ENCODE assay signal across 8 cellular contexts in the genomic region with DNA sequence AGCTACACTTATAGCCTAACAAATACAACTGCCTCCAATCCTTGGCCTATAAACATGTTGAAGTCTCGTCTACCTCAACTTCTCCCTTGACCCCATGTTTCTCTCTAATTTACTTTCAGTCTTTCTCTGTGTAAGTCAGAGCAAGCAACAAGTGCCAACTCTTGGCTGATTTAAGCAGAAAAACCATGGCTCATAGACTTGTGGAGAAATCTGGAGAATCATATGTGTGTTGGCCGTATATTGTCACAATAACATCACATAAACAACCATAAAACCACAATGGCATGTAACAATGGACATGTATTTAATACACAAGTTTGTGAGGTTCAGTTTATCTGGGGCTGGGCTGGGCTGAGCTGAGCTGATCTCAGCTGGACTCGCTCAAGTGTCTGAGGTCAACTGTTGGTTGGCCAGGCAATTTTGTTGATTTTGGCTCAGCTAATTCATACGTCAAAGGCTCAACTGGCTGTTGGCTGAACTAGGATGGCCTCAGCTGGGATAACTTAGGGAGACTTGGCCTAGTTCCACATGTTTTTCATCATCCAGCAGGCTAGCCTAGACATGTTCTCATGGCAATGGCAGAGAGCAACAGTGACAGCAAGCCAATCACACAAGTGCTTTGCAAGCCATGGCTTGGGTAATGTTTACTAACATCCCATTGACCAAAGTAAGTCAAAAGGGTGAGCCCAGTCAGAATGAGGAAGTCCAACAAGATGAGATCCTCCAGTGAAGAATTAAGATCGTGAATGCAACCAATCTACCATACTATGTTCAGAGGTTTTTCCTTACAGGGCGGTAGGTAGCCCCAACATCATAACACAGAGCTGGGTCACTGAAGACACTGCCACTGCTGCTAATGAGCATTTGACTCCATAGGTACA. TPM values are rescaled to one million over a fixed set of nuclear protein-coding genes. Genes with fewer than 3 reads are reported as not detected.
A peak's percentile ranks its signal among the peaks of the same experiment; 100 is the strongest.
DNase-seq lines count a peak whose midpoint lies in the region; ATAC-seq and TF ChIP-seq lines count a peak whose summit lies in the region.

No MANE protein-coding gene starts in this region.

- H3K9me3 Mint-ChIP-seq in type B pancreatic cell, result peaks cover 8% of the 10 kb centered on the region
- no peaks in the 10 kb centered on the region for H3K9me3 Mint-ChIP-seq in T-helper 2 cell treated with Interferon-gamma antibody and Interleukin-4, amounts not matched to agents 5 μg/mL and 100 μg/mL, for 36 hours
- H3K9me3 Mint-ChIP-seq in endodermal cell, result peaks cover 4% of the 10 kb centered on the region

- H3K36me3 Mint-ChIP-seq in type B pancreatic cell, result no peaks in the 10 kb centered on the region
- no peaks in the 10 kb centered on the region for H3K36me3 Mint-ChIP-seq in T-helper 2 cell treated with Interferon-gamma antibody and Interleukin-4, amounts not matched to agents 5 μg/mL and 100 μg/mL, for 36 hours (ENCODE audit: low read depth)
- H3K36me3 Mint-ChIP-seq in endodermal cell (ENCODE audit: low read depth), result no peaks in the 10 kb centered on the region

- H3K4me1 ChIP-seq in breast epithelium, result peaks cover 0 to 10% of the 10 kb centered on the region in 2 donors
- no peaks in the 10 kb centered on the region for H3K4me1 ChIP-seq in endodermal cell (ENCODE audit: control insufficient read depth, insufficient read depth, low read length)

- no peak for TF ChIP-seq CTCF in breast epithelium (IDR thresholded peaks at IDR 0.05)
- no peak for TF ChIP-seq CTCF in type B pancreatic cell (conservative IDR thresholded peaks at IDR 0.05)
- no peak for TF ChIP-seq CTCF in GM20000 (IDR thresholded peaks at IDR 0.05; ENCODE audit: extremely low read depth, missing control alignments)
- TF ChIP-seq CTCF in endodermal cell (conservative IDR thresholded peaks at IDR 0.05), result no peak

- DNase-seq in Daoy (ENCODE audit: low read depth), result peak; percentile 87
- DNase-seq in NCI-H2227 treated with DMSO at 0.1 percent for 48 hours (lab: John Stamatoyannopoulos, UW), result peak; percentile 20
- peak; percentile 67 to 90 for DNase-seq in breast epithelium (ENCODE audit: low spot score in 2 of 2)
- DNase-seq in left lobe of liver (ENCODE audit: low spot score), result peak; percentile 93
- no peak for DNase-seq in type B pancreatic cell (ENCODE audit: extremely low spot score, unreplicated experiment)
- no peak for DNase-seq in T-helper 2 cell treated with Interferon-gamma antibody and Interleukin-4, amounts not matched to agents 5 μg/mL and 100 μg/mL, for 36 hours (ENCODE audit: low spot score)
- DNase-seq in GM20000 (ENCODE audit: low spot score), result no peak
- no peak for DNase-seq in endodermal cell

- H3K4me3 Mint-ChIP-seq in type B pancreatic cell, result peak overlapping the region; percentile 30
- H3K4me3 Mint-ChIP-seq in T-helper 2 cell treated with Interferon-gamma antibody and Interleukin-4, amounts not matched to agents 5 μg/mL and 100 μg/mL, for 36 hours, result no peak overlapping the region
- no peak overlapping the region for H3K4me3 Mint-ChIP-seq in endodermal cell

- H3K27ac ChIP-seq in breast epithelium, result peak overlapping the region; percentile 90 to 95
- H3K27ac ChIP-seq in endodermal cell (ENCODE audit: low read depth, low read length), result no peak overlapping the region

- H3K27me3 ChIP-seq in breast epithelium, result no peaks in the 10 kb centered on the region
- peaks cover 13% of the 10 kb centered on the region for H3K27me3 ChIP-seq in endodermal cell (ENCODE audit: control insufficient read depth, insufficient read depth, low read length, poor library complexity, severe bottlenecking)

- peak overlapping the region in 1 of 3 donors; percentile 13 for H3K4me3 ChIP-seq in breast epithelium
- no peak overlapping the region for H3K4me3 ChIP-seq in endodermal cell (ENCODE audit: low read length)

- intact Hi-C loops in breast epithelium (cut with DNase I; ENCODE audit: low total_unique reads), result no loop called here

- peak; percentile 24 for TF ChIP-seq POLR2A in breast epithelium (IDR thresholded peaks at IDR 0.05)

- ATAC-seq in left lobe of liver, result peak; percentile 91

- H3K27ac Mint-ChIP-seq in type B pancreatic cell (peak overlapping the region; percentile 97), endodermal cell (no peak overlapping the region)
- H3K27ac Mint-ChIP-seq in T-helper 2 cell treated with Interferon-gamma antibody and Interleukin-4, amounts not matched to agents 5 μg/mL and 100 μg/mL, for 36 hours, result no peak overlapping the region

- H3K27me3 Mint-ChIP-seq in type B pancreatic cell (no peaks in the 10 kb centered on the region), endodermal cell (ENCODE audit: insufficient read depth) (peaks cover 26% of the 10 kb centered on the region)
- no peaks in the 10 kb centered on the region for H3K27me3 Mint-ChIP-seq in T-helper 2 cell treated with Interferon-gamma antibody and Interleukin-4, amounts not matched to agents 5 μg/mL and 100 μg/mL, for 36 hours (ENCODE audit: low read depth)

- H3K36me3 ChIP-seq in breast epithelium (no peaks in the 10 kb centered on the region), endodermal cell (ENCODE audit: control insufficient read depth, insufficient read depth, low read length) (no peaks in the 10 kb centered on the region)

- WGBS in endodermal cell (ENCODE audit: insufficient coverage in 1 of 2, insufficient read length in 1 of 2), 2 experiments, result 87 to 95% methylated on average over 5 to 6 of the region's 6 CpGs

- H3K9me3 ChIP-seq in breast epithelium (no peaks in the 10 kb centered on the region), endodermal cell (ENCODE audit: control insufficient read depth, low read length) (no peaks in the 10 kb centered on the region)

- H3K4me1 Mint-ChIP-seq in type B pancreatic cell (ENCODE audit: unreplicated experiment), result peaks cover 43% of the 10 kb centered on the region
- H3K4me1 Mint-ChIP-seq in T-helper 2 cell treated with Interferon-gamma antibody and Interleukin-4, amounts not matched to agents 5 μg/mL and 100 μg/mL, for 36 hours (ENCODE audit: low read depth), result peaks cover 12% of the 10 kb centered on the region
- H3K4me1 Mint-ChIP-seq in endodermal cell, result no peaks in the 10 kb centered on the region

- H3K9ac ChIP-seq in endodermal cell (ENCODE audit: extremely low read depth, low read length, poor library complexity, severe bottlenecking), result no peak overlapping the region

RNA-seq across cellular contexts. Expression of a gene that starts 12.9 kb away (rescaled TPM):
- 6.1 and 7.7 TPM in 2 replicates for total RNA-seq in Daoy (2014; rRNA removed; shearing (Covaris generic))
- total RNA-seq in breast epithelium (10 to 100 TPM in 1 of 3 donors, 1 to 10 TPM in 2; 5.8 to 12.4 (median 8.8) TPM), left lobe of liver (2.1 TPM), type B pancreatic cell (ENCODE audit: low replicate concordance) (13.6 and 14.1 TPM in 2 replicates), endodermal cell (10 to 100 TPM; 13.8 to 20.1 TPM)
- 13.9 TPM for polyA plus RNA-seq in endodermal cell (2013, experiment 1 of 2)
- 13.1 TPM for polyA plus RNA-seq in endodermal cell (2013, experiment 2 of 2)

RNA-seq across cellular contexts. Expression of a gene that starts 13.3 kb away (rescaled TPM):
- total RNA-seq in Daoy (2014; rRNA removed; shearing (Covaris generic)), result 0.12 and 0.40 TPM in 2 replicates
- 1 to 10 TPM in 1 of 3 donors, under 1 TPM in 1, not detected in 1; 0.66 to 1.0 TPM for total RNA-seq in breast epithelium
- not detected for total RNA-seq in left lobe of liver
- 1.1 and 1.3 TPM in 2 replicates for total RNA-seq in type B pancreatic cell (ENCODE audit: low replicate concordance)
- 1 to 10 TPM in 1 of 2 donors, under 1 TPM in 1; 0.95 to 1.6 TPM for total RNA-seq in endodermal cell
- 0.43 TPM for polyA plus RNA-seq in endodermal cell (2013, experiment 1 of 2)
- 0.41 TPM for polyA plus RNA-seq in endodermal cell (2013, experiment 2 of 2)

Comparison
In these comparisons a context has a peak if more than half of its experiments do, and no peak if none do; other contexts are left out.
1. DNase-seq: peak in Daoy (single experiment), NCI-H2227 treated with DMSO at 0.1 percent for 48 hours (single experiment), breast epithelium (2 of 2) and left lobe of liver (single experiment); none in type B pancreatic cell (single experiment), T-helper 2 cell treated with Interferon-gamma antibody and Interleukin-4, amounts not matched to agents 5 μg/mL and 100 μg/mL, for 36 hours (single experiment), GM20000 (single experiment) and endodermal cell (single experiment).